ENCODE assay signal across 1 cellular context in genomic region chr17:19377602-19378415, GRCh38.
TF ChIP-seq lines count a peak whose summit lies in the region.

No MANE protein-coding gene starts in this region.

TF ChIP-seq in GM12878, 131 proteins besides CTCF, POLR2A, EP300 and RAD21 (continued from another document and continues in another):
- TF ChIP-seq EED (IDR thresholded peaks at IDR 0.05; ENCODE audit: low read depth) = 0 out of 2 replicates have a peak, but pooled peaks have one; percentile 43
- TF ChIP-seq NBN (IDR thresholded peaks at IDR 0.05) = peak; percentile 80
- peak; percentile 88 for TF ChIP-seq CBFB (IDR thresholded peaks at IDR 0.05; ENCODE audit: low read depth)
- no peak; the same call in 1 of the 2 replicates for TF ChIP-seq NFIC (IDR thresholded peaks at IDR 0.05; ENCODE audit: low read depth, low read length)
- no peak for TF ChIP-seq FOXM1 (IDR thresholded peaks at IDR 0.05; ENCODE audit: low read depth, low read length)
- no peak for TF ChIP-seq ZNF274 (IDR thresholded peaks at IDR 0.05; ENCODE audit: insufficient read depth, insufficient read length)
- TF ChIP-seq ZBED1 (IDR thresholded peaks at IDR 0.05; ENCODE audit: borderline replicate concordance) = no peak
- no peak for TF ChIP-seq CHD2 (IDR thresholded peaks at IDR 0.05; ENCODE audit: borderline replicate concordance, low read depth, low read length)
- no peak for TF ChIP-seq TBL1XR1 (IDR thresholded peaks at IDR 0.05; ENCODE audit: low read depth, low read length)
- TF ChIP-seq POLR2AphosphoS2 (IDR thresholded peaks at IDR 0.05; ENCODE audit: low read depth, low read length) = peak; percentile 75
- no peak for TF ChIP-seq PBX3 (IDR thresholded peaks at IDR 0.05; ENCODE audit: insufficient replicate concordance, low read depth, low read length)
- peak; percentile 95 for TF ChIP-seq ZBTB40 (IDR thresholded peaks at IDR 0.05; ENCODE audit: borderline replicate concordance)
- peak; percentile 79 for TF ChIP-seq RELB (IDR thresholded peaks at IDR 0.05; ENCODE audit: low read depth)
- TF ChIP-seq SMAD5 (IDR thresholded peaks at IDR 0.05; ENCODE audit: low read depth) = peak; percentile 84
- 0 out of 2 replicates have a peak, but pooled peaks have one; percentile 24 for TF ChIP-seq DPF2 (IDR thresholded peaks at IDR 0.05)
- no peak for TF ChIP-seq NFXL1 (IDR thresholded peaks at IDR 0.05; ENCODE audit: borderline replicate concordance)
- TF ChIP-seq NKRF (conservative IDR thresholded peaks at IDR 0.05) = 0 out of 2 replicates have a peak, but pooled peaks have one; percentile 10
- TF ChIP-seq WRNIP1 (IDR thresholded peaks at IDR 0.05; ENCODE audit: borderline replicate concordance, low read depth, low read length) = peak; percentile 56; the same call in 1 of the 2 replicates
- TF ChIP-seq FOXK2 (IDR thresholded peaks at IDR 0.05) = no peak
- TF ChIP-seq BHLHE40 (IDR thresholded peaks at IDR 0.05; ENCODE audit: borderline replicate concordance in 1 of 2, low read depth in 2 of 2, low read length in 1 of 2) = peak; percentile 91 to 98
- TF ChIP-seq RUNX3 (IDR thresholded peaks at IDR 0.05; ENCODE audit: low read length) = peak; percentile 88
- peak; percentile 17 for TF ChIP-seq BCL3 (IDR thresholded peaks at IDR 0.05; ENCODE audit: borderline replicate concordance, insufficient read depth, low read depth, low read length, poor library complexity, severe bottlenecking)
- TF ChIP-seq MEF2A (IDR thresholded peaks at IDR 0.05; ENCODE audit: insufficient read depth, low read depth, low read length) = 0 out of 2 replicates have a peak, but pooled peaks have one; percentile 9
- TF ChIP-seq SREBF1 (IDR thresholded peaks at IDR 0.05; ENCODE audit: low read length) = no peak
- peak; percentile 69 for TF ChIP-seq RELA (IDR thresholded peaks at IDR 0.05; ENCODE audit: borderline replicate concordance, partially characterized antibody)
- 0 out of 2 replicates have a peak, but pooled peaks have one; percentile 4 for TF ChIP-seq SPI1 (IDR thresholded peaks at IDR 0.05; ENCODE audit: borderline replicate concordance, insufficient read depth, low read depth, low read length)
- TF ChIP-seq TARDBP (IDR thresholded peaks at IDR 0.05; ENCODE audit: borderline replicate concordance) = no peak
- no peak for TF ChIP-seq RAD51 (IDR thresholded peaks at IDR 0.05)
- no peak for TF ChIP-seq USF2 (IDR thresholded peaks at IDR 0.05; ENCODE audit: borderline replicate concordance, low read depth, low read length)
- TF ChIP-seq RFX5 (IDR thresholded peaks at IDR 0.05; ENCODE audit: low read depth, low read length) = peak; percentile 58
- TF ChIP-seq IKZF2 (IDR thresholded peaks at IDR 0.05) = peak; percentile 38 to 49; a peak in 3 of 4 replicates
- TF ChIP-seq TCF12 (IDR thresholded peaks at IDR 0.05; ENCODE audit: low read depth, low read length) = no peak; the same call in 1 of the 2 replicates
- TF ChIP-seq GATAD2B (conservative IDR thresholded peaks at IDR 0.05; ENCODE audit: low read depth) = peak; percentile 60; the same call in 1 of the 2 replicates
- TF ChIP-seq MYC (IDR thresholded peaks at IDR 0.05; ENCODE audit: insufficient read depth, insufficient read length, insufficient replicate concordance, low read length, severe bottlenecking) = no peak
- TF ChIP-seq HDAC2 (IDR thresholded peaks at IDR 0.05) = no peak
- 0 out of 2 replicates have a peak, but pooled peaks have one; percentile 47 for TF ChIP-seq CREB1 (IDR thresholded peaks at IDR 0.05; ENCODE audit: low read depth)
- peak; percentile 82; the same call in 1 of the 2 replicates for TF ChIP-seq RBBP5 (conservative IDR thresholded peaks at IDR 0.05)
- peak; percentile 93 for TF ChIP-seq MXI1 (IDR thresholded peaks at IDR 0.05; ENCODE audit: low read depth, low read length)
- TF ChIP-seq GABPA (IDR thresholded peaks at IDR 0.05; ENCODE audit: low read depth) = peak; percentile 93
- no peak for TF ChIP-seq ZNF622 (IDR thresholded peaks at IDR 0.05)
- TF ChIP-seq IKZF1 (conservative IDR thresholded peaks at IDR 0.05) = peak; percentile 90
- no peak for TF ChIP-seq IRF3 (IDR thresholded peaks at IDR 0.05)
- TF ChIP-seq SP1 (IDR thresholded peaks at IDR 0.05; ENCODE audit: low read depth, low read length) = peak; percentile 88
- peak; percentile 56; the same call in 1 of the 2 replicates for TF ChIP-seq ASH2L (IDR thresholded peaks at IDR 0.05; ENCODE audit: borderline replicate concordance, low read depth)
- no peak for TF ChIP-seq PRDM15 (CRISPR knock-in tag; IDR thresholded peaks at IDR 0.05)
- peak; percentile 99 for TF ChIP-seq HDGF (IDR thresholded peaks at IDR 0.05)
- TF ChIP-seq STAT1 (conservative IDR thresholded peaks at IDR 0.05) = 0 out of 2 replicates have a peak, but pooled peaks have one; percentile 15
- no peak for TF ChIP-seq NR2C2 (IDR thresholded peaks at IDR 0.05; ENCODE audit: borderline replicate concordance, control insufficient read depth, insufficient read length, low read depth)
- 0 out of 2 replicates have a peak, but pooled peaks have one; percentile 27 for TF ChIP-seq ATF7 (IDR thresholded peaks at IDR 0.05; ENCODE audit: low read depth)
- TF ChIP-seq ATF2 (IDR thresholded peaks at IDR 0.05; ENCODE audit: low read length) = no peak
